In genomic region chr5:140574165-140574564, GRCh38 we compare ENCODE assay signal across 1 cellular context.
TF ChIP-seq lines count a peak whose summit lies in the region.

No MANE protein-coding gene starts in this region.

TF ChIP-seq in A549, 52 proteins besides CTCF, POLR2A, EP300 and RAD21 (continued from another document):
- no peak for TF ChIP-seq MAX (IDR thresholded peaks at IDR 0.05)
- no peak for TF ChIP-seq CEBPB (IDR thresholded peaks at IDR 0.05)
- TF ChIP-seq CBX8 (IDR thresholded peaks at IDR 0.05), result no peak
- no peak for TF ChIP-seq ZFP36 (IDR thresholded peaks at IDR 0.05; ENCODE audit: borderline replicate concordance, partially characterized antibody)
- TF ChIP-seq PHF8 (IDR thresholded peaks at IDR 0.05; ENCODE audit: borderline replicate concordance, low read depth), result no peak
- TF ChIP-seq, protein P1, sequence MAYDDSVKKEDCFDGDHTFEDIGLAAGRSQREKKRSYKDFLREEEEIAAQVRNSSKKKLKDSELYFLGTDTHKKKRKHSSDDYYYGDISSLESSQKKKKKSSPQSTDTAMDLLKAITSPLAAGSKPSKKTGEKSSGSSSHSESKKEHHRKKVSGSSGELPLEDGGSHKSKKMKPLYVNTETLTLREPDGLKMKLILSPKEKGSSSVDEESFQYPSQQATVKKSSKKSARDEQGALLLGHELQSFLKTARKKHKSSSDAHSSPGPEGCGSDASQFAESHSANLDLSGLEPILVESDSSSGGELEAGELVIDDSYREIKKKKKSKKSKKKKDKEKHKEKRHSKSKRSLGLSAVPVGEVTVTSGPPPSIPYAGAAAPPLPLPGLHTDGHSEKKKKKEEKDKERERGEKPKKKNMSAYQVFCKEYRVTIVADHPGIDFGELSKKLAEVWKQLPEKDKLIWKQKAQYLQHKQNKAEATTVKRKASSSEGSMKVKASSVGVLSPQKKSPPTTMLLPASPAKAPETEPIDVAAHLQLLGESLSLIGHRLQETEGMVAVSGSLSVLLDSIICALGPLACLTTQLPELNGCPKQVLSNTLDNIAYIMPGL (CRISPR knock-in tag; IDR thresholded peaks at IDR 0.05; ENCODE audit: borderline replicate concordance), result no peak
- TF ChIP-seq, protein P2, sequence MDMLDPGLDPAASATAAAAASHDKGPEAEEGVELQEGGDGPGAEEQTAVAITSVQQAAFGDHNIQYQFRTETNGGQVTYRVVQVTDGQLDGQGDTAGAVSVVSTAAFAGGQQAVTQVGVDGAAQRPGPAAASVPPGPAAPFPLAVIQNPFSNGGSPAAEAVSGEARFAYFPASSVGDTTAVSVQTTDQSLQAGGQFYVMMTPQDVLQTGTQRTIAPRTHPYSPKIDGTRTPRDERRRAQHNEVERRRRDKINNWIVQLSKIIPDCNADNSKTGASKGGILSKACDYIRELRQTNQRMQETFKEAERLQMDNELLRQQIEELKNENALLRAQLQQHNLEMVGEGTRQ (IDR thresholded peaks at IDR 0.05), result no peak
- no peak for TF ChIP-seq JUNB (IDR thresholded peaks at IDR 0.05)
- no peak for TF ChIP-seq BHLHE40 (IDR thresholded peaks at IDR 0.05; ENCODE audit: low read depth, low read length)
- TF ChIP-seq MAFK (IDR thresholded peaks at IDR 0.05; ENCODE audit: partially characterized antibody), result no peak
- no peak for TF ChIP-seq CHD2 (IDR thresholded peaks at IDR 0.05; ENCODE audit: low read length, partially characterized antibody)
- TF ChIP-seq KDM5A (IDR thresholded peaks at IDR 0.05), result no peak
- TF ChIP-seq JUN (IDR thresholded peaks at IDR 0.05), result no peak
- TF ChIP-seq CHD4 (IDR thresholded peaks at IDR 0.05; ENCODE audit: borderline replicate concordance), result no peak
TF ChIP-seq in A549: peak in this region for 0.
